ENCODE assay signal across 13 cellular contexts in the genomic region with DNA sequence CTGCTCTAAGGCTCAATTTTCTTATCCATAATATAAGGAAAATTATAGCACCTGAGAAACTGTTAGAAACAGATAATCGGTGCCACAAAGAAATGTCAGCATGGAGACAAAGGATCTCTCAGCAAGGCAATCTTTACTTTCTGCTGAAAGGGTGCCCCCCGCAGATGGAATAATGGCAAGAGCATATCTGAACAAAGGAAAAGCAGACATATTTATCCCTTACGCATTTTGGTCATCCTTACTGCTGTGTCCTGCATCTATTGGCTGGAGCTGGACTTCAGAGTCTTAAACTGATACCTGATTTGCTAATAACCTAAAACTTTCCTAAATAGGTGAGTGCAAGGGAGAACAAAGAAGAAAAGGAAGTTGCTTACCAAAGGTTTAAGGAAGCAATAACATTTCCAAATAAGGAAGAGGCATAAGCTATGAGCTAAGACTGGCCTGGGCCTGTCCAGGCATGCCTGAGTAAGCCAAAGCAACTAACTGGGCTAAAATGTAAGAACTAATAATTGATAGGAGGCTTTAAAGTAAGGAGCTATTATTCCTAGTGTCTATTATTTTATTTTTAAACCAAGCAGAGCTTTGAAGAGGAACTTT. TPM values are rescaled to one million over a fixed set of nuclear protein-coding genes. Genes with fewer than 3 reads are reported as not detected.
DNase-seq lines count a peak whose midpoint lies in the region; ATAC-seq, FAIRE-seq and TF ChIP-seq lines count a peak whose summit lies in the region.
"Had no signal": no experiment of that assay in that cellular context is flagged by ENCODE, and none has a peak within 500 bp of the region (broad histone marks: within the 10 kb centered on the region; RNA-seq: fewer than 3 reads in every experiment).

No MANE protein-coding gene starts in this region.

- no peak overlapping the region for H4K8ac ChIP-seq in H1 (ENCODE audit: extremely low read depth, insufficient read depth, low read length)

- 66% methylated on average over 3 of the region's 3 CpGs; no CpG with 5 or more reads in 1 of the 2 experiments for WGBS in H1 (ENCODE audit: extremely low coverage in 1 of 2, insufficient coverage in 1 of 2, insufficient read length in 1 of 2, insufficient replicate concordance in 2 of 2, low coverage in 1 of 2, low lambda C conversion rate in 2 of 2, missing lambda C conversion rate in 1 of 2), 2 experiments

- H3K79me2 ChIP-seq in H1 (ENCODE audit: control insufficient read depth in 1 of 2, insufficient read depth in 2 of 2, low read length in 2 of 2), result no peaks in the 10 kb centered on the region

- no peaks in the 10 kb centered on the region for H3K9me3 ChIP-seq in H1 (ENCODE audit: insufficient read depth in 2 of 2, low read depth in 1 of 2, low read length in 1 of 2)
- H3K9me3 ChIP-seq: suprapubic skin had no signal

- H4K91ac ChIP-seq in H1 (replicated peaks; ENCODE audit: insufficient read length, low read length), result no peak overlapping the region

- H2AK5ac ChIP-seq in H1 (ENCODE audit: low read depth, low read length), result no peak overlapping the region

- no peak overlapping the region for H4K5ac ChIP-seq in H1 (ENCODE audit: insufficient read length, low read depth, low read length)

- no peak overlapping the region for H2BK15ac ChIP-seq in H1 (ENCODE audit: low read length)

- no peaks in the 10 kb centered on the region for H3K23me2 ChIP-seq in H1 (ENCODE audit: low read depth, low read length)

- H2AFZ ChIP-seq in H1 (ENCODE audit: low read length), result no peak overlapping the region

- no peak overlapping the region; a peak in 1 of 4 replicates for H3K4me2 ChIP-seq in H1 (ENCODE audit: insufficient read depth in 1 of 2, low read depth in 2 of 2, low read length in 2 of 2)

- ATAC-seq in sciatic nerve, result no peak
- ATAC-seq in left ventricle myocardium superior, result no peak
- no peak for ATAC-seq in HG02678 (IDR thresholded peaks at IDR 0.05; ENCODE audit: unreplicated experiment)

- FAIRE-seq in H1 (lab: Jason Lieb, UNC), result peak; percentile 75

- TF ChIP-seq RAD21 in H1 (IDR thresholded peaks at IDR 0.05 in 1 of 2, conservative IDR thresholded peaks at IDR 0.05 in 1 of 2; ENCODE audit: low read depth in 2 of 2, low read length in 2 of 2), result peak in 1 of 2 experiments; percentile 19; a peak in 1 of 4 replicates

- peak; percentile 28 for DNase-seq in DMS 273 (lab: John Stamatoyannopoulos, UW; ENCODE audit: unreplicated experiment)
- no peak for DNase-seq in DMS 273 treated with DMSO at 0.1 percent for 48 hours (lab: John Stamatoyannopoulos, UW)
- peak; percentile 1 for DNase-seq in OCI-M1 (lab: John Stamatoyannopoulos, UW)
- DNase-seq in H1 (ENCODE audit: low read depth in 1 of 2, low spot score in 2 of 2), result no peak
- DNase-seq in non-pigmented ciliary epithelial cell (ENCODE audit: low read depth), result peak; percentile 1
- DNase-seq in sciatic nerve (ENCODE audit: low spot score), result no peak
- DNase-seq in left ventricle myocardium superior, result no peak
- DNase-seq: 8988T, hippocampal formation, KG1, nucleus accumbens had no signal

- H2BK120ac ChIP-seq in H1 (replicated peaks; ENCODE audit: low read depth, low read length), result no peak overlapping the region

- H3K36me3 ChIP-seq in H1 (ENCODE audit: control insufficient read depth in 2 of 4, insufficient read depth in 4 of 4, low read length in 3 of 4), result no peaks in the 10 kb centered on the region
- H3K36me3 ChIP-seq: suprapubic skin had no signal

- no peak overlapping the region for H3K18ac ChIP-seq in H1 (ENCODE audit: extremely low read depth, low read length)

- TF ChIP-seq POLR2A in H1 (IDR thresholded peaks at IDR 0.05; ENCODE audit: control extremely low read depth in 1 of 2, low read depth in 2 of 2, low read length in 2 of 2), result no peak

- H3K79me1 ChIP-seq in H1 (ENCODE audit: low read depth, low read length), result no peaks in the 10 kb centered on the region

- H3K27me3 ChIP-seq in H1 (replicated peaks in 1 of 4; ENCODE audit: control insufficient read depth in 3 of 4, extremely low read depth in 1 of 4, insufficient read depth in 3 of 4, low read length in 3 of 4), result no peaks in the 10 kb centered on the region; a peak in 1 of 7 replicates
- H3K27me3 ChIP-seq: suprapubic skin had no signal

- H3K4ac ChIP-seq in H1 (replicated peaks; ENCODE audit: insufficient read length, low read depth, low read length), result no peak overlapping the region

- no peak overlapping the region for H3K14ac ChIP-seq in H1 (ENCODE audit: insufficient read length)

- peak overlapping the region; percentile 78 for H3K27ac ChIP-seq in H1 (ENCODE audit: low read depth, low read length)
- H3K27ac ChIP-seq: suprapubic skin had no signal

- POLR2A ChIA-PET in H1 (lab: Charles Lee; ENCODE audit: partially characterized antibody), result interaction anchor here (0.6 to 1.1 kb wide), 5 partner anchors 13 to 722 kb away, joined by 3 to 5 read pairs (median 3); no protein-coding TSS in a partner anchor

- no peak overlapping the region for H2BK12ac ChIP-seq in H1 (ENCODE audit: low read depth, low read length)

- no peak overlapping the region; the same call in 1 of the 2 replicates for H2BK20ac ChIP-seq in H1 (ENCODE audit: low read length)

- no peaks in the 10 kb centered on the region for H4K20me1 ChIP-seq in H1 (replicated peaks in 1 of 2; ENCODE audit: control insufficient read depth in 1 of 2, insufficient read depth in 2 of 2, low read length in 2 of 2)

- intact Hi-C loops in sciatic nerve (cut with DNase I), result no loop called here
- intact Hi-C loops in left ventricle myocardium superior (cut with micrococcal nuclease), result no loop called here

- peaks cover 0 to 11% (median 2%) of the 10 kb centered on the region in 4 experiments; a peak in 2 of 7 replicates for H3K4me1 ChIP-seq in H1 (replicated peaks in 1 of 4; ENCODE audit: control insufficient read depth in 3 of 4, insufficient read depth in 4 of 4, low read length in 3 of 4)
- H3K4me1 ChIP-seq: suprapubic skin had no signal

- no peak overlapping the region; a peak in 1 of 8 replicates for H3K4me3 ChIP-seq in H1 (ENCODE audit: extremely low read depth in 1 of 4, insufficient read depth in 2 of 4, low read depth in 3 of 4, low read length in 4 of 4)
- H3K4me3 ChIP-seq: suprapubic skin had no signal

- peak overlapping the region; percentile 80; the same call in 1 of the 2 replicates for H2BK5ac ChIP-seq in H1 (ENCODE audit: low read depth, low read length)

- H3K56ac ChIP-seq in H1 (replicated peaks; ENCODE audit: insufficient read length, low read depth, low read length), result no peak overlapping the region

- CTCF ChIA-PET in H1 (lab: Charles Lee; ENCODE audit: partially characterized antibody), result interaction anchor here (0.6 to 2.2 kb wide), 12 partner anchors 9 to 253 kb away, joined by 3 to 6 read pairs (median 4); no protein-coding TSS in a partner anchor

- no peak overlapping the region for H3K9ac ChIP-seq in H1 (replicated peaks in 1 of 4; ENCODE audit: extremely low read depth in 1 of 4, low read depth in 3 of 4, low read length in 3 of 4)

- no peak for TF ChIP-seq CTCF in H1 (IDR thresholded peaks at IDR 0.05; ENCODE audit: control extremely low read depth in 1 of 3, insufficient read depth in 1 of 3, low read depth in 1 of 3, low read length in 3 of 3)

- no peak overlapping the region for H3K23ac ChIP-seq in H1 (ENCODE audit: insufficient read length)

- no peak for TF ChIP-seq EP300 in H1 (IDR thresholded peaks at IDR 0.05; ENCODE audit: borderline replicate concordance in 1 of 2, low read depth in 2 of 2, low read length in 2 of 2)

RNA-seq across cellular contexts. Expression of gene ELMO1, which starts 39.6 kb away (rescaled TPM):
- 18.4 and 20.6 TPM in 2 replicates for total RNA-seq in H1 (2021; fragmentation: NEBNext Ultra II Directional; extraction: Animal tissue kit (Norgen Biotek cat#: 25700))
- polyA plus RNA-seq in H1 (2011; rRNA removed), result 14.1 and 21.0 TPM in 2 replicates
- 8.6 TPM for polyA plus RNA-seq in H1 (2011; cell fraction: cytosol; rRNA removed)
- polyA plus RNA-seq in H1 (2011; cell fraction: nucleus; rRNA removed), result 18.5 TPM
- polyA plus RNA-seq in H1 (2012, experiment 1 of 2), result 19.3 to 24.3 TPM (median 21.1 TPM) in 4 replicates
- 10.1 TPM for polyA plus RNA-seq in H1 (2012, experiment 2 of 2)
- polyA plus RNA-seq in H1 (2013, experiment 1 of 2), result 6.8 TPM
- 6.6 TPM for polyA plus RNA-seq in H1 (2013, experiment 2 of 2)
- 65.9 and 71.4 TPM in 2 replicates for polyA minus RNA-seq in H1 (2011; rRNA and poly(A)+ RNA removed)
- 19.8 TPM for polyA minus RNA-seq in H1 (2011; cell fraction: cytosol; rRNA and poly(A)+ RNA removed)
- polyA minus RNA-seq in H1 (2011; cell fraction: nucleus; rRNA and poly(A)+ RNA removed), result 178 TPM
- 151 TPM for total RNA-seq in sciatic nerve
- 13.0 TPM for total RNA-seq in left ventricle myocardium superior

Comparison
In these comparisons a context has a peak if more than half of its experiments do, and no peak if none do; other contexts are left out.
1. DNase-seq: peak in DMS 273 (single experiment), OCI-M1 (single experiment) and non-pigmented ciliary epithelial cell (single experiment); none in DMS 273 treated with DMSO at 0.1 percent for 48 hours (single experiment), H1 (0 of 2), sciatic nerve (single experiment) and left ventricle myocardium superior (single experiment).